In genomic region chrX:76126851-76127250, GRCh38 we compare ENCODE assay signal across 27 cellular contexts.
"Had no signal": no experiment of that assay in that cellular context is flagged by ENCODE, and none has a peak within 500 bp of the region (broad histone marks: within the 10 kb centered on the region; RNA-seq: fewer than 3 reads in every experiment).

No MANE protein-coding gene starts in this region.

- H3K27me3 ChIP-seq: neutrophil, thyroid gland, upper lobe of left lung, vagina had no signal

- H3K27ac ChIP-seq: neutrophil, parathyroid adenoma, psoas muscle, right lobe of liver, sigmoid colon, stomach, thoracic aorta, thyroid gland, tibial nerve, upper lobe of left lung, vagina had no signal

- H3K4me1 ChIP-seq: parathyroid adenoma, psoas muscle, right lobe of liver, sigmoid colon, stomach, thyroid gland, tibial nerve, upper lobe of left lung, vagina had no signal

- H3K27ac Mint-ChIP-seq: naive thymus-derived CD4-positive, alpha-beta T cell; natural killer cell; nephron progenitor cell; progenitor cell of endocrine pancreas; stimulated activated effector memory CD8-positive, alpha-beta T cell treated with anti-CD3 and anti-CD28 coated beads, Interleukin-12 subunit alpha, Interleukin-12 subunit beta, amount 100 ng/mL, for 72 hours; stimulated activated naive B cell treated with anti-CD40 and anti-IgM and Interleukin-4, amounts not matched to agents 10 μg/mL and 1 μg/mL and 100 μg/mL, for 72 hours; stimulated activated naive CD8-positive, alpha-beta T cell treated with anti-CD3 and anti-CD28 coated beads, Interleukin-15, Interleukin-2, amounts not matched to agents 100 ng/mL and 50 ng/mL, for 24 hours had no signal

- H3K4me1 Mint-ChIP-seq: naive thymus-derived CD4-positive, alpha-beta T cell; natural killer cell; nephron progenitor cell; neural crest cell; stimulated activated effector memory CD8-positive, alpha-beta T cell treated with anti-CD3 and anti-CD28 coated beads, Interleukin-12 subunit alpha, Interleukin-12 subunit beta, amount 100 ng/mL, for 72 hours; stimulated activated naive B cell treated with anti-CD40 and anti-IgM and Interleukin-4, amounts not matched to agents 10 μg/mL and 1 μg/mL and 100 μg/mL, for 72 hours had no signal

- H3K27me3 Mint-ChIP-seq: progenitor cell of endocrine pancreas had no signal

- H3K36me3 Mint-ChIP-seq: natural killer cell; stimulated activated effector memory CD8-positive, alpha-beta T cell treated with anti-CD3 and anti-CD28 coated beads, Interleukin-12 subunit alpha, Interleukin-12 subunit beta, amount 100 ng/mL, for 72 hours; stimulated activated naive B cell treated with anti-CD40 and anti-IgM and Interleukin-4, amounts not matched to agents 10 μg/mL and 1 μg/mL and 100 μg/mL, for 72 hours had no signal

- H3K9ac ChIP-seq: parathyroid adenoma had no signal

- H3K4me3 ChIP-seq: psoas muscle, right lobe of liver, sigmoid colon, stomach, thoracic aorta, thyroid gland, tibial nerve, upper lobe of left lung, vagina had no signal

- DNase-seq: naive thymus-derived CD4-positive, alpha-beta T cell; natural killer cell; nephron progenitor cell; nucleus accumbens; psoas muscle; right cardiac atrium; right lobe of liver; sigmoid colon; small intestine; stimulated activated CD4-positive, alpha-beta T cell treated with anti-CD3 and anti-CD28 coated beads, Interleukin-15, amount 100 ng/mL, for 24 hours; stimulated activated CD4-positive, alpha-beta T cell treated with anti-CD3 and anti-CD28 coated beads, Interleukin-2, amount 100 ng/mL, for 24 hours; stimulated activated CD4-positive, alpha-beta T cell treated with anti-CD3 and anti-CD28 coated beads, Interleukin-2, amount 100 ng/mL, for 48 hours; stimulated activated CD4-positive, alpha-beta T cell treated with anti-CD3 and anti-CD28 coated beads, Interleukin-4, amount 100 ng/mL, for 24 hours; stimulated activated naive B cell treated with anti-CD40 and anti-IgM and Interleukin-4, amounts not matched to agents 10 μg/mL and 1 μg/mL and 100 μg/mL, for 72 hours; stimulated activated naive CD4-positive, alpha-beta T cell treated with Interleukin-2 at 50 U/mL for 16 hours; stomach; thyroid gland; upper lobe of left lung had no signal

- H3K36me3 ChIP-seq: neutrophil, right lobe of liver, sigmoid colon, stomach, thoracic aorta, thyroid gland, tibial nerve, upper lobe of left lung, vagina had no signal

- H3K9me3 ChIP-seq: neutrophil, psoas muscle, right lobe of liver, sigmoid colon, thoracic aorta, thyroid gland, vagina had no signal

- H3K9me3 Mint-ChIP-seq: stimulated activated naive CD8-positive, alpha-beta T cell treated with anti-CD3 and anti-CD28 coated beads, Interleukin-15, Interleukin-2, amounts not matched to agents 100 ng/mL and 50 ng/mL, for 24 hours had no signal

- H3K79me2 ChIP-seq: parathyroid adenoma had no signal

- H3K4me3 Mint-ChIP-seq: naive thymus-derived CD4-positive, alpha-beta T cell; natural killer cell; nephron progenitor cell; neural crest cell; stimulated activated effector memory CD8-positive, alpha-beta T cell treated with anti-CD3 and anti-CD28 coated beads, Interleukin-12 subunit alpha, Interleukin-12 subunit beta, amount 100 ng/mL, for 72 hours; stimulated activated naive B cell treated with anti-CD40 and anti-IgM and Interleukin-4, amounts not matched to agents 10 μg/mL and 1 μg/mL and 100 μg/mL, for 72 hours; stimulated activated naive CD8-positive, alpha-beta T cell treated with anti-CD3 and anti-CD28 coated beads, Interleukin-15, Interleukin-2, amounts not matched to agents 100 ng/mL and 50 ng/mL, for 24 hours had no signal
